Comparison of ENCODE assay signal across 6 cellular contexts in genomic region chr7:158523165-158523856, GRCh38.
DNase-seq lines count a peak whose midpoint lies in the region; TF ChIP-seq lines count a peak whose summit lies in the region.
"Not testable (repeated sequence)": the region's sequence is repeated elsewhere in the genome, so short reads cannot be mapped to it uniquely, and the experiment has no call there.

No MANE protein-coding gene starts in this region.

- not testable (repeated sequence) for H3K9ac ChIP-seq in trophoblast cell (ENCODE audit: low read length)

- peak; percentile 25 for DNase-seq in DMS53 (lab: John Stamatoyannopoulos, UW)
- peak; percentile 69 for DNase-seq in NB4 (ENCODE audit: low read depth)
- peak; percentile 70 for DNase-seq in NCI-H2171 treated with DMSO at 0.1 percent for 48 hours (lab: John Stamatoyannopoulos, UW)
- DNase-seq in WERI-Rb-1 = peak; percentile 29
- not testable (repeated sequence) for DNase-seq in endothelial cell (ENCODE audit: low spot score)
- peak; percentile 7 to 48 for DNase-seq in trophoblast cell

- H2AK5ac ChIP-seq in trophoblast cell (ENCODE audit: low read length) = not testable (repeated sequence)

- no CpG with 5 or more reads among the region's 26 CpGs for WGBS in trophoblast cell (ENCODE audit: extremely low coverage, insufficient coverage, insufficient read length)

- H3K14ac ChIP-seq in trophoblast cell (ENCODE audit: low read length) = not testable (repeated sequence)

- H3K4me2 ChIP-seq in trophoblast cell (ENCODE audit: low read length) = not testable (repeated sequence)

- not testable (repeated sequence) for H2BK5ac ChIP-seq in trophoblast cell (ENCODE audit: low read depth, low read length, poor library complexity)

- not testable (repeated sequence) for H4K8ac ChIP-seq in trophoblast cell (ENCODE audit: low read depth, low read length)

- not testable (repeated sequence) for H3K27me3 ChIP-seq in WERI-Rb-1 (ENCODE audit: insufficient read depth, low read depth, severe bottlenecking); trophoblast cell (ENCODE audit: insufficient read depth, low read length)

- not testable (repeated sequence) for H3K4me3 ChIP-seq in NB4 (ENCODE audit: low read depth, low read length); WERI-Rb-1 (ENCODE audit: low read depth, low read length); trophoblast cell (ENCODE audit: low read depth, low read length)

- H4K12ac ChIP-seq in trophoblast cell (ENCODE audit: low read depth, low read length) = not testable (repeated sequence)

- H3K27ac Mint-ChIP-seq in endothelial cell (ENCODE audit: unreplicated experiment) = not testable (repeated sequence)

- not testable (repeated sequence) for H2AFZ ChIP-seq in trophoblast cell (ENCODE audit: insufficient read depth, low read length, poor library complexity)

- not testable (repeated sequence) for H3K36me3 ChIP-seq in WERI-Rb-1; trophoblast cell (ENCODE audit: control insufficient read depth in 1 of 2, insufficient read depth in 2 of 2, low read length in 2 of 2)

- peak overlapping the region; percentile 73 for H3K4me3 Mint-ChIP-seq in endothelial cell (ENCODE audit: unreplicated experiment)

- not testable (repeated sequence) for H3K4me1 ChIP-seq in trophoblast cell (ENCODE audit: control insufficient read depth in 1 of 2, insufficient read depth in 2 of 2, low read length in 2 of 2)

- not testable (repeated sequence) for H3K4ac ChIP-seq in trophoblast cell (ENCODE audit: low read depth, low read length)

- H3K23ac ChIP-seq in trophoblast cell (ENCODE audit: low read length) = not testable (repeated sequence)

- not testable (repeated sequence) for H2BK120ac ChIP-seq in trophoblast cell (ENCODE audit: insufficient read depth, low read length, poor library complexity)

- H3K9me3 Mint-ChIP-seq in endothelial cell (ENCODE audit: unreplicated experiment) = peaks cover 44% of the 10 kb centered on the region

- H3K36me3 Mint-ChIP-seq in endothelial cell (ENCODE audit: low read depth, unreplicated experiment) = peaks cover 27% of the 10 kb centered on the region

- H3K9me3 ChIP-seq in WERI-Rb-1 (ENCODE audit: severe bottlenecking) = not testable (repeated sequence)
- peaks cover 26% of the 10 kb centered on the region for H3K9me3 ChIP-seq in trophoblast cell (ENCODE audit: insufficient read depth, low read depth, low read length)

- not testable (repeated sequence) for H3K79me1 ChIP-seq in trophoblast cell (ENCODE audit: low read length)

- TF ChIP-seq POLR2A in NB4 (IDR thresholded peaks at IDR 0.05; ENCODE audit: extremely low read depth, insufficient read length) = not testable (repeated sequence)

- TF ChIP-seq CTCF in NB4 (IDR thresholded peaks at IDR 0.05; ENCODE audit: low read depth, low read length); WERI-Rb-1 (IDR thresholded peaks at IDR 0.05; ENCODE audit: low read depth, low read length); endothelial cell (IDR thresholded peaks at IDR 0.05; ENCODE audit: unreplicated experiment): not testable (repeated sequence)

- not testable (repeated sequence) for H3K27ac ChIP-seq in WERI-Rb-1; trophoblast cell (ENCODE audit: low read depth, low read length)

- H4K91ac ChIP-seq in trophoblast cell (ENCODE audit: low read depth, low read length) = not testable (repeated sequence)

- not testable (repeated sequence) for H3K4me1 Mint-ChIP-seq in endothelial cell (ENCODE audit: unreplicated experiment)

- not testable (repeated sequence) for H3K79me2 ChIP-seq in trophoblast cell (ENCODE audit: control insufficient read depth, insufficient read depth, low read length, poor library complexity)

- H3K27me3 Mint-ChIP-seq in endothelial cell (ENCODE audit: unreplicated experiment) = not testable (repeated sequence)

- not testable (repeated sequence) for H2BK12ac ChIP-seq in trophoblast cell (ENCODE audit: low read length)

- not testable (repeated sequence) for H3K18ac ChIP-seq in trophoblast cell (ENCODE audit: low read length)
